ENCODE assay signal across 1 cellular context in genomic region chr1:67535474-67535873, GRCh38.
A peak's percentile ranks its signal among the peaks of the same experiment; 100 is the strongest.
TF ChIP-seq lines count a peak whose summit lies in the region.

No MANE protein-coding gene starts in this region.

TF ChIP-seq in H1, 55 proteins besides CTCF, POLR2A, EP300 and RAD21 (continued from another document):
- TF ChIP-seq CTBP2 (IDR thresholded peaks at IDR 0.05; ENCODE audit: borderline replicate concordance, insufficient read depth, insufficient read length, low read length) = no peak
- TF ChIP-seq SP2 (IDR thresholded peaks at IDR 0.05; ENCODE audit: low read length) = no peak
- peak; percentile 94 for TF ChIP-seq CEBPB (IDR thresholded peaks at IDR 0.05; ENCODE audit: low read depth, low read length)
